In genomic region chr12:113221997-113222729, GRCh38 we compare ENCODE assay signal across 8 cellular contexts. TPM values are rescaled to one million over a fixed set of nuclear protein-coding genes. Genes with fewer than 3 reads are reported as not detected.
DNase-seq lines count a peak whose midpoint lies in the region; ATAC-seq and TF ChIP-seq lines count a peak whose summit lies in the region.

No MANE protein-coding gene starts in this region.

- peaks cover 28 to 29% of the 10 kb centered on the region in 2 donors for H3K4me1 Mint-ChIP-seq in natural killer cell treated with Interleukin-12 subunit alpha and Interleukin-12 subunit beta and Interleukin-15 and Interleukin-18, amount 100 ng/mL, for 72 hours (ENCODE audit: low read depth in 2 of 2)

- TF ChIP-seq CTCF in OCI-LY3 (IDR thresholded peaks at IDR 0.05; ENCODE audit: low read depth, low read length) (no peak), coronary artery (IDR thresholded peaks at IDR 0.05) (no peak)

- peak overlapping the region; percentile 80 for H3K4me3 ChIP-seq in GM08714 (ENCODE audit: low read length)
- H3K4me3 ChIP-seq in OCI-LY3 (ENCODE audit: low read length) = peak overlapping the region; percentile 93
- H3K4me3 ChIP-seq in coronary artery = peak overlapping the region; percentile 83

- peaks cover 27% of the 10 kb centered on the region for H3K79me2 ChIP-seq in OCI-LY3 (ENCODE audit: low read length)

- peaks cover 4% of the 10 kb centered on the region for H3K36me3 ChIP-seq in OCI-LY3 (replicated peaks; ENCODE audit: low read depth, low read length)

- no peaks in the 10 kb centered on the region for H3K27me3 Mint-ChIP-seq in natural killer cell treated with Interleukin-12 subunit alpha and Interleukin-12 subunit beta and Interleukin-15 and Interleukin-18, amount 100 ng/mL, for 72 hours

- H3K4me2 ChIP-seq in OCI-LY3 (ENCODE audit: low read length) = peak overlapping the region; percentile 98

- H3K9me3 ChIP-seq in OCI-LY3 (ENCODE audit: insufficient read depth, low read length) = no peaks in the 10 kb centered on the region

- ATAC-seq in natural killer cell treated with Interleukin-12 subunit alpha and Interleukin-12 subunit beta and Interleukin-15 and Interleukin-18, amount 100 ng/mL, for 72 hours = no peak
- ATAC-seq in GM18520 (IDR thresholded peaks at IDR 0.05; ENCODE audit: unreplicated experiment) (no peak), HG03095 (IDR thresholded peaks at IDR 0.05; ENCODE audit: unreplicated experiment) (no peak)

- no peaks in the 10 kb centered on the region for H3K36me3 Mint-ChIP-seq in natural killer cell treated with Interleukin-12 subunit alpha and Interleukin-12 subunit beta and Interleukin-15 and Interleukin-18, amount 100 ng/mL, for 72 hours

- H3K27ac ChIP-seq in OCI-LY3 (ENCODE audit: low read length) = peak overlapping the region; percentile 51
- peak overlapping the region; percentile 89 to 92 for H3K27ac ChIP-seq in coronary artery

- DNase-seq in coronary artery (ENCODE audit: low spot score) (no peak), SKM-1 (lab: John Stamatoyannopoulos, UW; ENCODE audit: unreplicated experiment) (no peak), NCI-H1436 treated with DMSO at 0.1 percent for 48 hours (lab: John Stamatoyannopoulos, UW) (no peak)
- DNase-seq in natural killer cell treated with Interleukin-12 subunit alpha and Interleukin-12 subunit beta and Interleukin-15 and Interleukin-18, amount 100 ng/mL, for 72 hours (ENCODE audit: low spot score) = no peak

- peak overlapping the region; percentile 85 for H3K9ac ChIP-seq in OCI-LY3 (ENCODE audit: low read length)

- H3K9me3 Mint-ChIP-seq in natural killer cell treated with Interleukin-12 subunit alpha and Interleukin-12 subunit beta and Interleukin-15 and Interleukin-18, amount 100 ng/mL, for 72 hours = no peaks in the 10 kb centered on the region

- H3K4me1 ChIP-seq in OCI-LY3 (ENCODE audit: low read length) = peaks cover 23% of the 10 kb centered on the region

- H3K27ac Mint-ChIP-seq in natural killer cell treated with Interleukin-12 subunit alpha and Interleukin-12 subunit beta and Interleukin-15 and Interleukin-18, amount 100 ng/mL, for 72 hours = peak overlapping the region; percentile 62 to 67

- H4K20me1 ChIP-seq in OCI-LY3 (ENCODE audit: insufficient read depth, low read length) = no peaks in the 10 kb centered on the region

- H3K4me3 Mint-ChIP-seq in natural killer cell treated with Interleukin-12 subunit alpha and Interleukin-12 subunit beta and Interleukin-15 and Interleukin-18, amount 100 ng/mL, for 72 hours = peak overlapping the region; percentile 91

- no peaks in the 10 kb centered on the region; the same call in 1 of the 2 replicates for H3K27me3 ChIP-seq in OCI-LY3 (ENCODE audit: low read depth, low read length)

- H2AFZ ChIP-seq in OCI-LY3 (ENCODE audit: low read depth, low read length) = no peak overlapping the region

RNA-seq across cellular contexts. Expression of gene TPCN1, which starts 0.9 kb away (rescaled TPM):
- 10 to 100 TPM; 14.1 to 43.6 TPM for total RNA-seq in natural killer cell treated with Interleukin-12 subunit alpha and Interleukin-12 subunit beta and Interleukin-15 and Interleukin-18, amount 100 ng/mL, for 72 hours

RNA-seq across cellular contexts. Expression of gene RITA1, which starts 36.6 kb away (rescaled TPM):
- 10 to 100 TPM; 19.6 to 27.3 TPM for total RNA-seq in natural killer cell treated with Interleukin-12 subunit alpha and Interleukin-12 subunit beta and Interleukin-15 and Interleukin-18, amount 100 ng/mL, for 72 hours

RNA-seq across cellular contexts. Expression of gene DDX54, which starts 36.9 kb away (rescaled TPM):
- total RNA-seq in natural killer cell treated with Interleukin-12 subunit alpha and Interleukin-12 subunit beta and Interleukin-15 and Interleukin-18, amount 100 ng/mL, for 72 hours = 100 to 1,000 TPM in 1 of 2 donors, 10 to 100 TPM in 1; 85.8 to 143 TPM
